15 cellular contexts compared by ENCODE assay signal in genomic region chr2:6994569-6994968, GRCh38.
"Had no signal": no experiment of that assay in that cellular context is flagged by ENCODE, and none has a peak within 500 bp of the region (broad histone marks: within the 10 kb centered on the region; RNA-seq: fewer than 3 reads in every experiment).

No MANE protein-coding gene starts in this region.

- H3K9me3 ChIP-seq: adrenal gland, body of pancreas, prostate gland, thoracic aorta had no signal

- H3K36me3 ChIP-seq: prostate gland, thoracic aorta had no signal

- H3K27me3 Mint-ChIP-seq: activated CD4-positive, alpha-beta T cell treated with anti-CD3 and anti-CD28 coated beads, Interleukin-2, amount 10 ng/mL, durations not matched to agents 24 days and 14 days; central memory CD8-positive, alpha-beta T cell; dendritic cell treated with granulocyte-macrophage colony-stimulating factor and Interleukin-4, amounts not matched to agents 40 ng/mL and 50 ng/mL, for 4 days; memory B cell; T-helper 17 cell had no signal

- H3K9me3 Mint-ChIP-seq: activated CD4-positive, alpha-beta T cell treated with anti-CD3 and anti-CD28 coated beads, Interleukin-2, amount 10 ng/mL, durations not matched to agents 24 days and 14 days; central memory CD8-positive, alpha-beta T cell; dendritic cell treated with granulocyte-macrophage colony-stimulating factor and Interleukin-4, amounts not matched to agents 40 ng/mL and 50 ng/mL, for 4 days had no signal

- H3K4me3 Mint-ChIP-seq: activated CD4-positive, alpha-beta T cell treated with anti-CD3 and anti-CD28 coated beads, Interleukin-2, amount 10 ng/mL, durations not matched to agents 24 days and 14 days; central memory CD8-positive, alpha-beta T cell; dendritic cell treated with granulocyte-macrophage colony-stimulating factor and Interleukin-4, amounts not matched to agents 40 ng/mL and 50 ng/mL, for 4 days; memory B cell; T-helper 17 cell; WTC11 had no signal

- H3K27ac ChIP-seq: prostate gland, thoracic aorta had no signal

- H3K27me3 ChIP-seq: adrenal gland, body of pancreas had no signal

- H3K27ac Mint-ChIP-seq: activated CD4-positive, alpha-beta T cell treated with anti-CD3 and anti-CD28 coated beads, Interleukin-2, amount 10 ng/mL, durations not matched to agents 24 days and 14 days; dendritic cell treated with granulocyte-macrophage colony-stimulating factor and Interleukin-4, amounts not matched to agents 40 ng/mL and 50 ng/mL, for 4 days; memory B cell; T-helper 17 cell; WTC11 had no signal

- DNase-seq: activated CD4-positive, alpha-beta T cell treated with anti-CD3 and anti-CD28 coated beads, Interleukin-2, amount 10 ng/mL, durations not matched to agents 24 days and 14 days; activated naive CD4-positive, alpha-beta T cell treated with Interleukin-2 at 50 U/mL for 16 hours; adrenal gland; body of pancreas; erythroblast; kidney glomerular epithelial cell; stimulated activated CD4-positive, alpha-beta T cell treated with anti-CD3 and anti-CD28 coated beads, Interleukin-2, amount 100 ng/mL, for 48 hours; stimulated activated naive CD4-positive, alpha-beta T cell treated with Interleukin-2 at 50 U/mL for 16 hours; T-helper 17 cell had no signal

- ATAC-seq: body of pancreas, T-helper 17 cell, WTC11 had no signal

- H3K4me3 ChIP-seq: adrenal gland, body of pancreas, prostate gland, thoracic aorta had no signal
